ENCODE assay signal across 14 cellular contexts in the genomic region with DNA sequence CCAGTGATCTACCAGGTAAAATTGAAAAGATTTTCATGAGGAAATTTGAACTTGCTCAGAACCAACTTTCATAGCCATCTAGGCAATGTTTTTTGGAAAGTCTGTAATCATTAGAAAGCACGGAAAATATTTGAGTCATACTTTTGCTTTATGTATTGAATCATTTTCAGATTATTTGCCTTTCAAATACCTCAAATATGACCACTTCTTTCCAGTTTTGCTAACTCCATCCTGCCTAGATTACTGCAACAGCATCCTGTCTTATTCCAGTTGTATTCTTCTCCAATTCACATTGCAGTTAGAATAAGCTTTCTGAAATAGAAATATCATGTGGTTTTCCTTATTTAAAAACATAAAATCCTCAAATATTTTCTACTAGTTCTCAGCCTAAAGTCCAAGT.
"Had no signal": no experiment of that assay in that cellular context is flagged by ENCODE, and none has a peak within 500 bp of the region (broad histone marks: within the 10 kb centered on the region; RNA-seq: fewer than 3 reads in every experiment).

No MANE protein-coding gene starts in this region.

- H3K27me3 Mint-ChIP-seq: activated CD4-positive, alpha-beta memory T cell treated with anti-CD3 and anti-CD28 coated beads, Interleukin-2, amount 10 ng/mL, durations not matched to agents 7 days and 5 days; central memory CD8-positive, alpha-beta T cell had no signal

- H3K4me3 ChIP-seq: esophagus muscularis mucosa, neural progenitor cell, smooth muscle cell, tibial artery had no signal

- H3K4me1 Mint-ChIP-seq: activated CD4-positive, alpha-beta memory T cell treated with anti-CD3 and anti-CD28 coated beads, Interleukin-2, amount 10 ng/mL, durations not matched to agents 7 days and 5 days; activated naive CD8-positive, alpha-beta T cell treated with anti-CD3 and anti-CD28 coated beads, Interleukin-2, amount 10 ng/mL, durations not matched to agents 7 days and 5 days; central memory CD8-positive, alpha-beta T cell; endodermal cell; neural progenitor cell; stimulated activated effector memory CD8-positive, alpha-beta T cell treated with anti-CD3 and anti-CD28 coated beads, Interleukin-12 subunit alpha, Interleukin-12 subunit beta, amount 100 ng/mL, for 72 hours had no signal

- H3K9me2 ChIP-seq: SK-N-SH had no signal

- H2AFZ ChIP-seq: neural progenitor cell had no signal

- H3K27ac ChIP-seq: esophagus muscularis mucosa, neural progenitor cell, tibial artery, VCaP had no signal

- H3K4me1 ChIP-seq: esophagus muscularis mucosa, neural progenitor cell, tibial artery had no signal

- DNase-seq: activated CD4-positive, alpha-beta memory T cell treated with anti-CD3 and anti-CD28 coated beads, Interleukin-2, amount 10 ng/mL, durations not matched to agents 7 days and 5 days; activated naive CD8-positive, alpha-beta T cell treated with anti-CD3 and anti-CD28 coated beads, Interleukin-2, amount 10 ng/mL, durations not matched to agents 7 days and 5 days; endodermal cell; hippocampal formation; midbrain; SK-N-SH; T-helper 1 cell; tibial artery had no signal

- H3K36me3 ChIP-seq: esophagus muscularis mucosa, neural progenitor cell, tibial artery had no signal

- H3K27ac Mint-ChIP-seq: activated CD4-positive, alpha-beta memory T cell treated with anti-CD3 and anti-CD28 coated beads, Interleukin-2, amount 10 ng/mL, durations not matched to agents 7 days and 5 days; activated naive CD8-positive, alpha-beta T cell treated with anti-CD3 and anti-CD28 coated beads, Interleukin-2, amount 10 ng/mL, durations not matched to agents 7 days and 5 days; endodermal cell; neural progenitor cell; stimulated activated effector memory CD8-positive, alpha-beta T cell treated with anti-CD3 and anti-CD28 coated beads, Interleukin-12 subunit alpha, Interleukin-12 subunit beta, amount 100 ng/mL, for 72 hours had no signal

- H3K4me3 Mint-ChIP-seq: activated CD4-positive, alpha-beta memory T cell treated with anti-CD3 and anti-CD28 coated beads, Interleukin-2, amount 10 ng/mL, durations not matched to agents 7 days and 5 days; activated naive CD8-positive, alpha-beta T cell treated with anti-CD3 and anti-CD28 coated beads, Interleukin-2, amount 10 ng/mL, durations not matched to agents 7 days and 5 days; central memory CD8-positive, alpha-beta T cell; endodermal cell; neural progenitor cell; stimulated activated effector memory CD8-positive, alpha-beta T cell treated with anti-CD3 and anti-CD28 coated beads, Interleukin-12 subunit alpha, Interleukin-12 subunit beta, amount 100 ng/mL, for 72 hours had no signal

- H3K36me3 Mint-ChIP-seq: activated naive CD8-positive, alpha-beta T cell treated with anti-CD3 and anti-CD28 coated beads, Interleukin-2, amount 10 ng/mL, durations not matched to agents 7 days and 5 days; neural progenitor cell; stimulated activated effector memory CD8-positive, alpha-beta T cell treated with anti-CD3 and anti-CD28 coated beads, Interleukin-12 subunit alpha, Interleukin-12 subunit beta, amount 100 ng/mL, for 72 hours had no signal

- H3K9ac ChIP-seq: neural progenitor cell, SK-N-SH had no signal

- H3K4me2 ChIP-seq: neural progenitor cell, SK-N-SH, smooth muscle cell had no signal

- ATAC-seq: stimulated activated effector memory CD8-positive, alpha-beta T cell treated with anti-CD3 and anti-CD28 coated beads, Interleukin-12 subunit alpha, Interleukin-12 subunit beta, amount 100 ng/mL, for 72 hours had no signal

- H3K27me3 ChIP-seq: esophagus muscularis mucosa, neural progenitor cell, tibial artery had no signal
